In the genomic region with DNA sequence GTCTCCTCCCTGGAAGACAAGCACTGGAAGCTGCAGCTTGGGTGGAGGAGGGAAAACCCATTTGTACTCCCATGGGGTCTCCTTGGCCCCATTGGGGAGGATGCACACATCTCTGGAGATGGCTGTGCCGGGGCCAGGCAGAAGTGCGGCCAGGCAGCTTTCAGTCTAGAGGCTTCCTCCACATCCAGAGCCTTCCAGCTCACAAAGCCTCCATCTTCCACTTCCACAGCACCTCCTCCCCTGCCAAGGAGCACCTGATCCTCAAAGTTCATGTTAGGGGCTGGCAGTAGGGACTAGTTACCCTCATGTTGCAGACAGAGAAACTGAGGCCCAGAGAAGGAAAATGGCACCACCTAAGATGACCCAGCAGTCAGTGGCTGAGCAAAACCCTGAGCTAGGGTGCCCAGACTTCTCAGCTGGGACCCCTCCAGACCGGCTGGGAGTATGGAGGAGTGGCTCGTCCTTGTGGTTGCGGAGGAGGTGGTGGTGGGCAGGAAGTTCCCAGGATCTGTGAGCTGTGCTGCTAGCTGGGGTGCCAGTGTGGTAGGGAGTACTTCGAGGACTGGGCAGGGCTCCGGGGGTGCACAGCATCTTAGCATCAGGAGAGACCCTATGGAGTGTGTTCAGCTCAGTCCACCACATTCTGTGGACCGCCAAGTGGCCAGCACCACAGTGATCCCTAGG, we compare ENCODE assay signal across 22 cellular contexts. TPM values are rescaled to one million over a fixed set of nuclear protein-coding genes. Genes with fewer than 3 reads are reported as not detected.
"Had no signal": no experiment of that assay in that cellular context is flagged by ENCODE, and none has a peak within 500 bp of the region (broad histone marks: within the 10 kb centered on the region; RNA-seq: fewer than 3 reads in every experiment).

No MANE protein-coding gene starts in this region.

- H3K4me3 ChIP-seq: dorsolateral prefrontal cortex, esophagus muscularis mucosa, hepatocyte, left ventricle myocardium inferior, thyroid gland had no signal

- H3K9me3 ChIP-seq: esophagus muscularis mucosa, left ventricle myocardium inferior, thyroid gland had no signal

- H3K36me3 ChIP-seq: esophagus muscularis mucosa, thyroid gland had no signal

- H3K27ac ChIP-seq: dorsolateral prefrontal cortex, esophagus muscularis mucosa, hepatocyte, left ventricle myocardium inferior, thyroid gland, VCaP had no signal

- H3K36me3 Mint-ChIP-seq: activated naive CD8-positive, alpha-beta T cell treated with anti-CD3 and anti-CD28 coated beads for 36 hours; immature natural killer cell; mesothelial cell of epicardium; naive thymus-derived CD8-positive, alpha-beta T cell; T-cell had no signal

- H2AFZ ChIP-seq: hepatocyte had no signal

- H3K9me3 Mint-ChIP-seq: activated naive CD8-positive, alpha-beta T cell treated with anti-CD3 and anti-CD28 coated beads for 36 hours; central memory CD8-positive, alpha-beta T cell; effector memory CD8-positive, alpha-beta T cell; immature natural killer cell; mesothelial cell of epicardium; T-cell; T-helper 2 cell treated with Interferon-gamma antibody and Interleukin-4, amounts not matched to agents 5 μg/mL and 100 μg/mL, for 36 hours had no signal

- H3K79me2 ChIP-seq: hepatocyte had no signal

- DNase-seq: activated naive CD4-positive, alpha-beta T cell treated with Interleukin-2 at 50 U/mL for 16 hours; activated naive CD8-positive, alpha-beta T cell treated with anti-CD3 and anti-CD28 coated beads for 36 hours; activated T-cell treated with anti-CD3 and anti-CD28 coated beads, Interleukin-2, amount 50 U/mL, for 1 hour; effector memory CD8-positive, alpha-beta T cell; glutamatergic neuron; immature natural killer cell; kidney glomerular epithelial cell; left ventricle myocardium inferior; nucleus accumbens; stimulated activated CD4-positive, alpha-beta T cell treated with anti-CD3 and anti-CD28 coated beads, Interleukin-4, amount 100 ng/mL, for 24 hours; stimulated activated naive CD4-positive, alpha-beta T cell treated with Interleukin-2 at 50 U/mL for 16 hours; thyroid gland had no signal

- ATAC-seq: effector memory CD8-positive, alpha-beta T cell; naive thymus-derived CD8-positive, alpha-beta T cell; T-cell had no signal

- H3K27ac Mint-ChIP-seq: activated naive CD8-positive, alpha-beta T cell treated with anti-CD3 and anti-CD28 coated beads for 36 hours; effector memory CD8-positive, alpha-beta T cell; immature natural killer cell; mesothelial cell of epicardium; naive thymus-derived CD8-positive, alpha-beta T cell; T-cell; T-helper 2 cell treated with Interferon-gamma antibody and Interleukin-4, amounts not matched to agents 5 μg/mL and 100 μg/mL, for 36 hours had no signal

- H3K4me2 ChIP-seq: hepatocyte had no signal

- H3K4me1 Mint-ChIP-seq: activated naive CD8-positive, alpha-beta T cell treated with anti-CD3 and anti-CD28 coated beads for 36 hours; central memory CD8-positive, alpha-beta T cell; immature natural killer cell; mesothelial cell of epicardium; naive thymus-derived CD8-positive, alpha-beta T cell; T-cell had no signal

- H3K4me1 ChIP-seq: esophagus muscularis mucosa, left ventricle myocardium inferior, thyroid gland had no signal

- H3K27me3 ChIP-seq: thyroid gland had no signal

- H3K4me3 Mint-ChIP-seq: activated naive CD8-positive, alpha-beta T cell treated with anti-CD3 and anti-CD28 coated beads for 36 hours; central memory CD8-positive, alpha-beta T cell; effector memory CD8-positive, alpha-beta T cell; immature natural killer cell; mesothelial cell of epicardium; naive thymus-derived CD8-positive, alpha-beta T cell; T-cell; T-helper 2 cell treated with Interferon-gamma antibody and Interleukin-4, amounts not matched to agents 5 μg/mL and 100 μg/mL, for 36 hours had no signal

RNA-seq across cellular contexts. Expression of a gene that starts 44.2 kb away (rescaled TPM):
- total RNA-seq: activated naive CD8-positive, alpha-beta T cell treated with anti-CD3 and anti-CD28 coated beads for 36 hours; lung microvascular endothelial cell; naive thymus-derived CD8-positive, alpha-beta T cell; T-cell had no signal
- polyA plus RNA-seq: hepatocyte; immature natural killer cell; naive thymus-derived CD8-positive, alpha-beta T cell had no signal
